Comparison of ENCODE assay signal across 1 cellular context in genomic region chr2:112243233-112243632, GRCh38.
TF ChIP-seq lines count a peak whose summit lies in the region.

No MANE protein-coding gene starts in this region.

TF ChIP-seq in HepG2, 621 proteins besides CTCF, POLR2A, EP300 and RAD21:
- TF ChIP-seq NR2F2 (IDR thresholded peaks at IDR 0.05; ENCODE audit: borderline replicate concordance, low read depth) (no peak), ZBTB8A (CRISPR knock-in tag; IDR thresholded peaks at IDR 0.05; ENCODE audit: borderline replicate concordance, low read depth) (no peak), ZNF136 (CRISPR knock-in tag; IDR thresholded peaks at IDR 0.05; ENCODE audit: low read depth) (no peak), ZNF138 (CRISPR knock-in tag; IDR thresholded peaks at IDR 0.05; ENCODE audit: low read depth) (no peak), CEBPB (IDR thresholded peaks at IDR 0.05; ENCODE audit: borderline replicate concordance, low read depth, low read length) (peak; percentile 54), WIZ (CRISPR knock-in tag; IDR thresholded peaks at IDR 0.05) (no peak)
- TF ChIP-seq, protein P1, sequence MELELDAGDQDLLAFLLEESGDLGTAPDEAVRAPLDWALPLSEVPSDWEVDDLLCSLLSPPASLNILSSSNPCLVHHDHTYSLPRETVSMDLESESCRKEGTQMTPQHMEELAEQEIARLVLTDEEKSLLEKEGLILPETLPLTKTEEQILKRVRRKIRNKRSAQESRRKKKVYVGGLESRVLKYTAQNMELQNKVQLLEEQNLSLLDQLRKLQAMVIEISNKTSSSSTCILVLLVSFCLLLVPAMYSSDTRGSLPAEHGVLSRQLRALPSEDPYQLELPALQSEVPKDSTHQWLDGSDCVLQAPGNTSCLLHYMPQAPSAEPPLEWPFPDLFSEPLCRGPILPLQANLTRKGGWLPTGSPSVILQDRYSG (CRISPR knock-in tag; IDR thresholded peaks at IDR 0.05): no peak
